In genomic region chr2:175557810-175558377, GRCh38 we compare ENCODE assay signal across 22 cellular contexts.
"Had no signal": no experiment of that assay in that cellular context is flagged by ENCODE, and none has a peak within 500 bp of the region (broad histone marks: within the 10 kb centered on the region; RNA-seq: fewer than 3 reads in every experiment).

No MANE protein-coding gene starts in this region.

- DNase-seq: activated CD4-positive, alpha-beta T cell treated with anti-CD3 and anti-CD28 coated beads for 36 hours; activated CD4-positive, alpha-beta T cell treated with anti-CD3 and anti-CD28 coated beads, Interleukin-2, amount 50 U/mL, for 48 hours; activated naive CD4-positive, alpha-beta T cell; activated naive CD8-positive, alpha-beta T cell treated with anti-CD3 and anti-CD28 coated beads for 36 hours; activated T-cell treated with anti-CD3 and anti-CD28 coated beads for 4 hours; amniotic stem cell; effector CD4-positive, alpha-beta T cell; esophagus squamous epithelium; left colon; lower lobe of right lung; psoas muscle; right cardiac atrium; stimulated activated CD4-positive, alpha-beta T cell treated with anti-CD3 and anti-CD28 coated beads, Interleukin-15, amount 100 ng/mL, for 24 hours; stimulated activated CD4-positive, alpha-beta T cell treated with anti-CD3 and anti-CD28 coated beads, Interleukin-2, amount 100 ng/mL, for 48 hours; stomach; upper lobe of right lung had no signal

- H3K4me3 Mint-ChIP-seq: activated CD4-positive, alpha-beta T cell treated with anti-CD3 and anti-CD28 coated beads for 36 hours; activated naive CD8-positive, alpha-beta T cell treated with anti-CD3 and anti-CD28 coated beads for 36 hours; mesothelial cell of epicardium; natural killer cell treated with Interleukin-12 subunit alpha and Interleukin-12 subunit beta and Interleukin-15 and Interleukin-18, amount 100 ng/mL, for 72 hours; T-helper 2 cell treated with Interferon-gamma antibody and Interleukin-4, amounts not matched to agents 5 μg/mL and 100 μg/mL, for 36 hours had no signal

- ATAC-seq: activated CD4-positive, alpha-beta T cell treated with anti-CD3 and anti-CD28 coated beads for 36 hours; left colon; lower lobe of right lung; natural killer cell treated with Interleukin-12 subunit alpha and Interleukin-12 subunit beta and Interleukin-15 and Interleukin-18, amount 100 ng/mL, for 72 hours; psoas muscle; right cardiac atrium; upper lobe of right lung had no signal

- H3K4me1 Mint-ChIP-seq: activated CD4-positive, alpha-beta T cell treated with anti-CD3 and anti-CD28 coated beads for 36 hours; activated naive CD8-positive, alpha-beta T cell treated with anti-CD3 and anti-CD28 coated beads for 36 hours had no signal

- FAIRE-seq: endothelial cell of umbilical vein, islet of Langerhans, TTC549 had no signal

- H3K27ac Mint-ChIP-seq: activated CD4-positive, alpha-beta T cell treated with anti-CD3 and anti-CD28 coated beads for 36 hours; activated naive CD8-positive, alpha-beta T cell treated with anti-CD3 and anti-CD28 coated beads for 36 hours; mesothelial cell of epicardium; natural killer cell treated with Interleukin-12 subunit alpha and Interleukin-12 subunit beta and Interleukin-15 and Interleukin-18, amount 100 ng/mL, for 72 hours; T-helper 2 cell treated with Interferon-gamma antibody and Interleukin-4, amounts not matched to agents 5 μg/mL and 100 μg/mL, for 36 hours had no signal

- H3K36me3 Mint-ChIP-seq: activated naive CD8-positive, alpha-beta T cell treated with anti-CD3 and anti-CD28 coated beads for 36 hours; mesothelial cell of epicardium; natural killer cell treated with Interleukin-12 subunit alpha and Interleukin-12 subunit beta and Interleukin-15 and Interleukin-18, amount 100 ng/mL, for 72 hours had no signal

- H3K9me3 Mint-ChIP-seq: activated naive CD8-positive, alpha-beta T cell treated with anti-CD3 and anti-CD28 coated beads for 36 hours; mesothelial cell of epicardium; natural killer cell treated with Interleukin-12 subunit alpha and Interleukin-12 subunit beta and Interleukin-15 and Interleukin-18, amount 100 ng/mL, for 72 hours; T-helper 2 cell treated with Interferon-gamma antibody and Interleukin-4, amounts not matched to agents 5 μg/mL and 100 μg/mL, for 36 hours had no signal
